10 cellular contexts compared by ENCODE assay signal in the genomic region with DNA sequence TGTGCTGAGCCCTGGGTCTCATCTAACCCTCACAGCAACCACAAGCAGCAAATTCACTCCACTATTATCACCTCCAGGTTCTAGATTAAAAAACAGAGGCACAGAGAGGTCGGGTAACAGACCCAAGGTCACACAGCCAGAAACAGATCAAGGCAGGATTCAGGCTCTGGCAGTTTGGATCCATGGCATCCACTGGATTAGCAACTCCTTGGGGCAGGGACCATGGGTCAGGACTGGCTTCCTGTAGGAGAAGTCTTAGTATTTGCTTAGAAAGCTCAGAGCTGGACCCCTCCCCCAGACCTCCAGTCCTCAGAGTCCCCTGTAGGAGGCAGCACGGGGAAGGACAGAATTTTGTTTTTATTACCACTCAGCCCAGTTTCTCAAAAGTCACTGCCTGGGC. TPM values are rescaled to one million over a fixed set of nuclear protein-coding genes. Genes with fewer than 3 reads are reported as not detected.
DNase-seq lines count a peak whose midpoint lies in the region; ATAC-seq, FAIRE-seq and TF ChIP-seq lines count a peak whose summit lies in the region.
"Had no signal": no experiment of that assay in that cellular context is flagged by ENCODE, and none has a peak within 500 bp of the region (broad histone marks: within the 10 kb centered on the region; RNA-seq: fewer than 3 reads in every experiment).

No MANE protein-coding gene starts in this region.

- ATAC-seq in GM18867 (IDR thresholded peaks at IDR 0.05; ENCODE audit: unreplicated experiment): no peak

- FAIRE-seq in small intestine (lab: Jason Lieb, UNC): no peak

- peaks cover 42% of the 10 kb centered on the region for H3K4me1 ChIP-seq in OCI-LY7 (ENCODE audit: insufficient read depth, low read length, poor library complexity, severe bottlenecking)
- H3K4me1 ChIP-seq in colonic mucosa: peaks cover 27% of the 10 kb centered on the region
- peaks cover 5 to 14% of the 10 kb centered on the region in 2 donors for H3K4me1 ChIP-seq in small intestine (ENCODE audit: control insufficient read depth in 2 of 2, insufficient read depth in 1 of 2, low read depth in 1 of 2, low read length in 1 of 2)
- no peaks in the 10 kb centered on the region for H3K4me1 ChIP-seq in HAP-1
- H3K4me1 ChIP-seq: adrenal gland had no signal

- POLR2A ChIA-PET in OCI-LY7 (lab: Charles Lee): interaction anchor here (2.1 kb wide), 1 partner anchor 17 kb away, joined by 10 read pairs; no protein-coding TSS in a partner anchor

- H3K79me2 ChIP-seq in OCI-LY7 (ENCODE audit: insufficient read depth, low read depth, low read length): no peaks in the 10 kb centered on the region

- in situ Hi-C loops in HAP-1 (cut with MboI; ENCODE audit: low sequenced_read_pairs): no loop called here

- no peak overlapping the region for H3K4me2 ChIP-seq in OCI-LY7 (ENCODE audit: low read length)

- WGBS in small intestine, 3 donors: 32 to 63% (median 41%) methylated on average over 2 of the region's 2 CpGs

- peak; percentile 76 for TF ChIP-seq CTCF in OCI-LY7 (conservative IDR thresholded peaks at IDR 0.05; ENCODE audit: low read length)
- no peak for TF ChIP-seq CTCF in colonic mucosa (IDR thresholded peaks at IDR 0.05)

- no peaks in the 10 kb centered on the region for H4K20me1 ChIP-seq in OCI-LY7 (ENCODE audit: insufficient read depth, low read length)

- H3K4me3 ChIP-seq in OCI-LY7 (ENCODE audit: low read depth, low read length, poor library complexity, severe bottlenecking): no peak overlapping the region
- H3K4me3 ChIP-seq in colonic mucosa: no peak overlapping the region
- H3K4me3 ChIP-seq in small intestine (ENCODE audit: low read depth in 1 of 2, low read length in 2 of 2): no peak overlapping the region
- H3K4me3 ChIP-seq in HAP-1: no peak overlapping the region
- H3K4me3 ChIP-seq: adrenal gland had no signal

- no peak overlapping the region for H2AFZ ChIP-seq in OCI-LY7 (ENCODE audit: low read length)

- H3K27me3 ChIP-seq in colonic mucosa: no peaks in the 10 kb centered on the region
- no peaks in the 10 kb centered on the region for H3K27me3 ChIP-seq in small intestine (ENCODE audit: control insufficient read depth in 2 of 2, insufficient read depth in 2 of 2, low read length in 2 of 2)
- H3K27me3 ChIP-seq in HAP-1 (ENCODE audit: low read depth): no peaks in the 10 kb centered on the region
- H3K27me3 ChIP-seq: adrenal gland had no signal

- no peaks in the 10 kb centered on the region for H3K36me3 ChIP-seq in OCI-LY7 (ENCODE audit: insufficient read depth, low read length)
- H3K36me3 ChIP-seq in colonic mucosa: no peaks in the 10 kb centered on the region
- no peaks in the 10 kb centered on the region for H3K36me3 ChIP-seq in small intestine (ENCODE audit: control insufficient read depth in 2 of 2, insufficient read depth in 2 of 2, low read length in 2 of 2)
- no peaks in the 10 kb centered on the region for H3K36me3 ChIP-seq in HAP-1 (replicated peaks)
- H3K36me3 ChIP-seq: adrenal gland had no signal

- no TSS peak for BruUV-seq in OCI-LY7 (replicated peaks; lab: Mats Ljungman, UMichigan)

- no peaks in the 10 kb centered on the region for H3K9me2 ChIP-seq in OCI-LY7 (ENCODE audit: insufficient read depth, low read length)

- intact Hi-C loops in OCI-LY7 (cut with micrococcal nuclease; ENCODE audit: unreplicated experiment) (no loop called here), colonic mucosa (cut with DNase I) (no loop called here)

- H3K9ac ChIP-seq in colonic mucosa (ENCODE audit: low read depth in 2 of 2, low read length in 2 of 2): peak overlapping the region in 1 of 2 donors; percentile 77

- H3K27ac ChIP-seq in OCI-LY7 (ENCODE audit: low read depth, low read length, poor library complexity, severe bottlenecking) (no peak overlapping the region), colonic mucosa (peak overlapping the region; percentile 88), small intestine (ENCODE audit: low read depth in 1 of 2, low read length in 1 of 2) (peak overlapping the region; percentile 83 to 98)
- H3K27ac ChIP-seq: adrenal gland had no signal

- H3K9me3 ChIP-seq in OCI-LY7 (ENCODE audit: low read length) (no peaks in the 10 kb centered on the region), colonic mucosa (no peaks in the 10 kb centered on the region), small intestine (ENCODE audit: control insufficient read depth, low read depth) (no peaks in the 10 kb centered on the region), HAP-1 (no peaks in the 10 kb centered on the region)
- H3K9me3 ChIP-seq: adrenal gland had no signal

- peak; percentile 28 for DNase-seq in activated naive CD4-positive, alpha-beta T cell treated with Interleukin-2 at 50 U/mL for 16 hours
- DNase-seq in activated naive CD4-positive, alpha-beta T cell (lab: John Stamatoyannopoulos, UW): no peak
- DNase-seq in OCI-LY7 (ENCODE audit: low spot score): peak; percentile 62
- no peak for DNase-seq in colonic mucosa
- no peak for DNase-seq in small intestine
- DNase-seq in activated gamma-delta T cell treated with Interleukin-2 at 50 U/mL for 16 hours: no peak
- DNase-seq in HAP-1 (ENCODE audit: low spot score in 2 of 2): no peak
- DNase-seq: adrenal gland, NCI-H1436 treated with DMSO at 0.1 percent for 48 hours had no signal

- CTCF ChIA-PET in OCI-LY7 (lab: Charles Lee; ENCODE audit: unreplicated experiment): interaction anchor here (0.6 to 2.0 kb wide), 3 partner anchors 11 to 36 kb away, joined by 3 to 6 read pairs (median 5); no protein-coding TSS in a partner anchor

RNA-seq across cellular contexts. Expression of a gene that starts 34.4 kb away (rescaled TPM):
- 6.8 and 7.0 TPM in 2 replicates for total RNA-seq in OCI-LY7 (2014; rRNA removed; shearing (Covaris generic))
- total RNA-seq in OCI-LY7 (2022): 37.2 and 43.8 TPM in 2 replicates
- total RNA-seq in colonic mucosa: 100 to 1,000 TPM; 166 to 205 TPM
- 10 to 100 TPM; 62.1 to 98.9 (median 98.8) TPM for polyA plus RNA-seq in small intestine

Comparison
In these comparisons a context has a peak if more than half of its experiments do, and no peak if none do; other contexts are left out.
1. DNase-seq: peak in activated naive CD4-positive, alpha-beta T cell treated with Interleukin-2 at 50 U/mL for 16 hours (single experiment) and OCI-LY7 (single experiment); none in activated naive CD4-positive, alpha-beta T cell (0 of 4), colonic mucosa (single experiment), small intestine (single experiment), activated gamma-delta T cell treated with Interleukin-2 at 50 U/mL for 16 hours (single experiment) and HAP-1 (0 of 2).